8 cellular contexts compared by ENCODE assay signal in the genomic region with DNA sequence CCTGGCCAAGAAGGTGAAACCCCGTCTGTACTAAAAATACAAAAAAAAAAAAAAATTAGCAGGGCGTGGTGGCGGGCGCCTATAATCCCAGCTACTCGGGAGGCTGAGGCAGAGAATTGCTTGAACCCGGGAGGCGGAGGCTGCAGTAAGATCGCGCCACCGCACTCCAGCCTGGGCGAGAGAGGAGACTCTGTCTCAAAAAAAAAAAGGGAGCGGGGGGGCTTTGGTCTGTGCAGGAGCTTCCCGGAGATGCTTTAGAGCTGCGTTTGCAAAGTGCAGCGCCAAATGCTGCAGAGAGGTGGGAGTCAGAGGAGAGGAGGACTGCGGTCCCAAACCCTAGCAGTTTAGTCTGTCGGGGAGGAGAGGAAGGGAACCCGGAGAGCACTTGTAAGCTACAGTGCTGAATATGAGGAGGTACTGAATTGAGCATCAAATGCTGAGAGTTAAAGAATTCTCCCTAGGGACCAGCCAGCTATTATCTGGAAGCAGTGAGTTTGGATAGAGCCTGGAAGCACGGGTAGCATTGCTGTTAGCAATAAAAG. TPM values are rescaled to one million over a fixed set of nuclear protein-coding genes. Genes with fewer than 3 reads are reported as not detected.
A peak's percentile ranks its signal among the peaks of the same experiment; 100 is the strongest.
DNase-seq lines count a peak whose midpoint lies in the region; ATAC-seq and TF ChIP-seq lines count a peak whose summit lies in the region.

No MANE protein-coding gene starts in this region.

- no peaks in the 10 kb centered on the region for H3K9me3 ChIP-seq in BLaER1
- no peaks in the 10 kb centered on the region for H3K9me3 ChIP-seq in mucosa of rectum (ENCODE audit: control insufficient read depth in 2 of 2, low read length in 2 of 2)
- H3K9me3 ChIP-seq in aorta (ENCODE audit: control insufficient read depth, low read length) = no peaks in the 10 kb centered on the region

- CTCF ChIA-PET in HEK293T (lab: Yijun Ruan, JAX) = interaction anchor here (0.6 to 2.7 kb wide), 7 partner anchors 9 to 479 kb away, joined by 3 to 21 read pairs (median 4); no protein-coding TSS in a partner anchor

- POLR2A ChIA-PET in HEK293T (lab: Yijun Ruan, JAX) = interaction anchor here (0.6 to 3.4 kb wide), 23 partner anchors 8 to 490 kb away, joined by 3 to 22 read pairs (median 4); a partner anchor contains a TSS

- H3K27ac ChIP-seq in BLaER1 (peak overlapping the region; percentile 75), mucosa of rectum (ENCODE audit: low read depth in 2 of 2, low read length in 2 of 2) (peak overlapping the region; percentile 73 to 74), aorta (ENCODE audit: low read depth in 1 of 2, low read length in 2 of 2) (no peak overlapping the region)

- peak; percentile 27 for ATAC-seq in aorta (ENCODE audit: low FRiP score)

- WGBS in aorta, 2 donors = 0% methylated on average over 19 of the region's 19 CpGs

- no peaks in the 10 kb centered on the region for H4K20me1 ChIP-seq in BLaER1

- H3K36me3 ChIP-seq in BLaER1 (peaks cover 20% of the 10 kb centered on the region), mucosa of rectum (ENCODE audit: control insufficient read depth in 2 of 2, insufficient read depth in 2 of 2, low read length in 2 of 2) (peaks cover 3 to 4% of the 10 kb centered on the region in 2 donors), aorta (ENCODE audit: control insufficient read depth in 1 of 2, insufficient read depth in 2 of 2, low read length in 1 of 2) (no peaks in the 10 kb centered on the region)

- H3K4me3 ChIP-seq in BLaER1 = peak overlapping the region; percentile 71
- peak overlapping the region; percentile 65 to 88 for H3K4me3 ChIP-seq in mucosa of rectum (ENCODE audit: low read length in 2 of 2)
- H3K4me3 ChIP-seq in aorta (ENCODE audit: low read length in 2 of 2) = peak overlapping the region in 1 of 2 donors; percentile 40

- H3K9ac ChIP-seq in BLaER1 (peak overlapping the region; percentile 62), mucosa of rectum (ENCODE audit: low read depth in 1 of 2, low read length in 2 of 2) (peak overlapping the region in 1 of 2 donors; percentile 63)

- H3K27me3 ChIP-seq in BLaER1 (no peaks in the 10 kb centered on the region), mucosa of rectum (ENCODE audit: control insufficient read depth in 2 of 2, insufficient read depth in 2 of 2, low read length in 2 of 2) (no peaks in the 10 kb centered on the region), aorta (ENCODE audit: control insufficient read depth in 1 of 2, insufficient read depth in 2 of 2, low read length in 1 of 2) (no peaks in the 10 kb centered on the region)

- H3K4me2 ChIP-seq in BLaER1 = peak overlapping the region; percentile 83

- H3K4me1 ChIP-seq in BLaER1 (peaks cover 61% of the 10 kb centered on the region), mucosa of rectum (ENCODE audit: control insufficient read depth in 2 of 2, insufficient read depth in 2 of 2, low read length in 2 of 2) (peaks cover 6 to 11% of the 10 kb centered on the region in 2 donors), aorta (ENCODE audit: control insufficient read depth in 1 of 2, insufficient read depth in 2 of 2, low read length in 2 of 2) (no peaks in the 10 kb centered on the region)

- DNase-seq in HEK293T (ENCODE audit: extremely low spot score) = peak; percentile 40
- peak; percentile 55 for DNase-seq in RKO (ENCODE audit: low spot score)
- DNase-seq in dermis blood vessel endothelial cell = peak; percentile 13
- peak in 1 of 2 donors; percentile 44 for DNase-seq in aorta
- DNase-seq in amniotic stem cell (lab: John Stamatoyannopoulos, UW) = no peak
- DNase-seq in glomerular visceral epithelial cell (ENCODE audit: extremely low spot score) = no peak

- intact Hi-C loops in aorta (cut with DNase I) = loop anchor here in 1 of 2 donors (5.0 kb wide), 1 partner anchor 44 kb away; no protein-coding TSS in a partner anchor

TF ChIP-seq in HEK293T, 16 proteins besides CTCF, POLR2A, EP300 and RAD21:
- TF ChIP-seq FOXK2 (IDR thresholded peaks at IDR 0.05) = no peak
- TF ChIP-seq, protein P1, sequence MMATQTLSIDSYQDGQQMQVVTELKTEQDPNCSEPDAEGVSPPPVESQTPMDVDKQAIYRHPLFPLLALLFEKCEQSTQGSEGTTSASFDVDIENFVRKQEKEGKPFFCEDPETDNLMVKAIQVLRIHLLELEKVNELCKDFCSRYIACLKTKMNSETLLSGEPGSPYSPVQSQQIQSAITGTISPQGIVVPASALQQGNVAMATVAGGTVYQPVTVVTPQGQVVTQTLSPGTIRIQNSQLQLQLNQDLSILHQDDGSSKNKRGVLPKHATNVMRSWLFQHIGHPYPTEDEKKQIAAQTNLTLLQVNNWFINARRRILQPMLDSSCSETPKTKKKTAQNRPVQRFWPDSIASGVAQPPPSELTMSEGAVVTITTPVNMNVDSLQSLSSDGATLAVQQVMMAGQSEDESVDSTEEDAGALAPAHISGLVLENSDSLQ (IDR thresholded peaks at IDR 0.05) = no peak
- no peak for TF ChIP-seq ARNT (IDR thresholded peaks at IDR 0.05)
- peak; percentile 67 for TF ChIP-seq ZNF384 (IDR thresholded peaks at IDR 0.05)

RNA-seq across cellular contexts. Expression of a gene that starts 0.6 kb away (rescaled TPM):
- total RNA-seq in dermis blood vessel endothelial cell (not detected in 2 replicates), aorta (under 1 TPM in 1 of 2 donors, not detected in 1; 0.99 TPM)
- 1 to 10 TPM in 1 of 2 donors, not detected in 1; 1.1 TPM for polyA plus RNA-seq in aorta

RNA-seq across cellular contexts. Expression of a gene that starts 8.2 kb away (rescaled TPM):
- 0.19 and 0.34 TPM in 2 replicates for total RNA-seq in dermis blood vessel endothelial cell
- total RNA-seq in aorta = 10 to 100 TPM; 26.3 to 57.6 TPM
- polyA plus RNA-seq in aorta = 10 to 100 TPM in 1 of 2 donors, 1 to 10 TPM in 1; 8.1 to 32.6 TPM

RNA-seq across cellular contexts. Expression of a gene that starts 28.9 kb away (rescaled TPM):
- total RNA-seq in dermis blood vessel endothelial cell = 10.4 and 16.0 TPM in 2 replicates
- total RNA-seq in aorta = 10 to 100 TPM; 10.6 to 16.9 TPM
- polyA plus RNA-seq in aorta = 10 to 100 TPM in 1 of 2 donors, 1 to 10 TPM in 1; 8.4 to 18.6 TPM

RNA-seq across cellular contexts. Expression of a gene that starts 33.1 kb away (rescaled TPM):
- total RNA-seq in dermis blood vessel endothelial cell = 0.17 and 0.60 TPM in 2 replicates
- total RNA-seq in aorta = 10 to 100 TPM; 94.4 to 98.0 TPM
- 10 to 100 TPM in 1 of 2 donors, 1 to 10 TPM in 1; 8.8 to 50.4 TPM for polyA plus RNA-seq in aorta

Comparison
In these comparisons a context has a peak if more than half of its experiments do, and no peak if none do; other contexts are left out.
1. H3K27ac ChIP-seq: peak in BLaER1 (single experiment) and mucosa of rectum (2 of 2); none in aorta (0 of 2).
2. DNase-seq: peak in HEK293T (single experiment), RKO (single experiment) and dermis blood vessel endothelial cell (single experiment); none in amniotic stem cell (single experiment) and glomerular visceral epithelial cell (single experiment).
3. RNA of a gene that starts 8.2 kb away (total RNA-seq): 26.3 to 57.6 TPM in aorta; 0.19 to 0.34 TPM in dermis blood vessel endothelial cell; every median in the first group is over 10 times any median in the second.